16 cellular contexts compared by ENCODE assay signal in genomic region chr2:64748147-64748546, GRCh38.
DNase-seq lines count a peak whose midpoint lies in the region; ATAC-seq and TF ChIP-seq lines count a peak whose summit lies in the region.
"Had no signal": no experiment of that assay in that cellular context is flagged by ENCODE, and none has a peak within 500 bp of the region (broad histone marks: within the 10 kb centered on the region; RNA-seq: fewer than 3 reads in every experiment).

No MANE protein-coding gene starts in this region.

- H3K9me3 ChIP-seq in Loucy (ENCODE audit: insufficient read depth, low read depth, low read length) (no peaks in the 10 kb centered on the region), ascending aorta (no peaks in the 10 kb centered on the region)
- H3K9me3 ChIP-seq: BE2C, tibial nerve had no signal

- no peaks in the 10 kb centered on the region for H4K20me1 ChIP-seq in Loucy (ENCODE audit: insufficient read depth, low read length, poor library complexity, severe bottlenecking)

- H3K36me3 ChIP-seq in Loucy (ENCODE audit: insufficient read depth, low read length): no peaks in the 10 kb centered on the region
- no peaks in the 10 kb centered on the region for H3K36me3 ChIP-seq in ascending aorta
- H3K36me3 ChIP-seq: BE2C, cardiac muscle cell, tibial nerve had no signal

- peaks cover 17% of the 10 kb centered on the region; the same call in 1 of the 2 replicates for H3F3A ChIP-seq in Loucy (ENCODE audit: low read depth)

- H3K4me3 Mint-ChIP-seq in mesothelial cell of epicardium (no peak overlapping the region), natural killer cell (no peak overlapping the region)

- H2AFZ ChIP-seq in Loucy (ENCODE audit: low read length): no peak overlapping the region

- H3K9me3 Mint-ChIP-seq in mesothelial cell of epicardium (no peaks in the 10 kb centered on the region), natural killer cell (no peaks in the 10 kb centered on the region)

- peaks cover 55% of the 10 kb centered on the region for H3K4me1 ChIP-seq in Loucy (ENCODE audit: insufficient read depth, low read length, poor library complexity, severe bottlenecking)
- H3K4me1 ChIP-seq in ascending aorta: peaks cover 0 to 20% of the 10 kb centered on the region in 2 donors

- intact Hi-C loops in ascending aorta (cut with DNase I): no loop called here
- intact Hi-C loops in natural killer cell (cut with micrococcal nuclease): no loop called here

- peak overlapping the region; percentile 96 to 98 for H3K27ac ChIP-seq in ascending aorta

- peaks cover 57% of the 10 kb centered on the region for H3K79me2 ChIP-seq in Loucy (ENCODE audit: insufficient read depth, low read length)

- H3K4me1 Mint-ChIP-seq in mesothelial cell of epicardium (peaks cover 27% of the 10 kb centered on the region), natural killer cell (peaks cover 12 to 16% of the 10 kb centered on the region in 2 donors)

- H3K4me3 ChIP-seq in GM08714 (ENCODE audit: low read length) (peak overlapping the region; percentile 91; the same call in 1 of the 2 replicates), Loucy (ENCODE audit: low read length, poor library complexity, severe bottlenecking) (peak overlapping the region; percentile 94), ascending aorta (peak overlapping the region in 1 of 2 donors; percentile 90)
- H3K4me3 ChIP-seq: cardiac muscle cell, tibial nerve had no signal

- H3K27me3 ChIP-seq in Loucy (ENCODE audit: insufficient read depth, low read length, poor library complexity, severe bottlenecking): no peaks in the 10 kb centered on the region
- no peaks in the 10 kb centered on the region for H3K27me3 ChIP-seq in ascending aorta
- H3K27me3 ChIP-seq: BE2C, cardiac muscle cell, tibial nerve had no signal

- peak overlapping the region; percentile 92 for H3K9ac ChIP-seq in Loucy (ENCODE audit: low read depth, low read length, poor library complexity, severe bottlenecking)

- H3K27ac Mint-ChIP-seq in mesothelial cell of epicardium (peak overlapping the region; percentile 99), natural killer cell (peak overlapping the region in 1 of 2 donors; percentile 31)

- H3K27me3 Mint-ChIP-seq in mesothelial cell of epicardium (ENCODE audit: low read depth): no peaks in the 10 kb centered on the region
- no peaks in the 10 kb centered on the region for H3K27me3 Mint-ChIP-seq in natural killer cell (ENCODE audit: low read depth in 2 of 2)

- no peaks in the 10 kb centered on the region for H3K9me2 ChIP-seq in Loucy (replicated peaks; ENCODE audit: low read depth, low read length)

- ATAC-seq in HG03520 (IDR thresholded peaks at IDR 0.05; ENCODE audit: unreplicated experiment): no peak
- no peak for ATAC-seq in natural killer cell
- ATAC-seq: left colon had no signal

- H3K36me3 Mint-ChIP-seq in mesothelial cell of epicardium (no peaks in the 10 kb centered on the region), natural killer cell (no peaks in the 10 kb centered on the region)

- TF ChIP-seq CTCF in Loucy (conservative IDR thresholded peaks at IDR 0.05; ENCODE audit: low read length): no peak
- TF ChIP-seq CTCF in ascending aorta (IDR thresholded peaks at IDR 0.05): no peak
- TF ChIP-seq CTCF in mesothelial cell of epicardium (IDR thresholded peaks at IDR 0.05; ENCODE audit: unreplicated experiment): no peak
- no peak for TF ChIP-seq CTCF in natural killer cell (IDR thresholded peaks at IDR 0.05)

- H3K4me2 ChIP-seq in Loucy (ENCODE audit: low read depth, low read length, poor library complexity, severe bottlenecking): peak overlapping the region; percentile 92

- no peak for DNase-seq in ascending aorta (ENCODE audit: low spot score in 2 of 2)
- DNase-seq in mesothelial cell of epicardium (ENCODE audit: low spot score in 2 of 2, unreplicated experiment in 2 of 2): no peak
- no peak for DNase-seq in natural killer cell
- no peak for DNase-seq in NCI-H1436 (lab: John Stamatoyannopoulos, UW)
- DNase-seq: activated naive CD4-positive, alpha-beta T cell treated with anti-CD3 and anti-CD28 coated beads, Interleukin-2, amount 50 U/mL, for 16 hours; BE2C; effector memory CD4-positive, alpha-beta T cell; left colon; NCI-H2107; NCI-H69; stimulated activated CD4-positive, alpha-beta T cell treated with anti-CD3 and anti-CD28 coated beads, Interleukin-4, amount 100 ng/mL, for 1 hour had no signal
